In the genomic region with DNA sequence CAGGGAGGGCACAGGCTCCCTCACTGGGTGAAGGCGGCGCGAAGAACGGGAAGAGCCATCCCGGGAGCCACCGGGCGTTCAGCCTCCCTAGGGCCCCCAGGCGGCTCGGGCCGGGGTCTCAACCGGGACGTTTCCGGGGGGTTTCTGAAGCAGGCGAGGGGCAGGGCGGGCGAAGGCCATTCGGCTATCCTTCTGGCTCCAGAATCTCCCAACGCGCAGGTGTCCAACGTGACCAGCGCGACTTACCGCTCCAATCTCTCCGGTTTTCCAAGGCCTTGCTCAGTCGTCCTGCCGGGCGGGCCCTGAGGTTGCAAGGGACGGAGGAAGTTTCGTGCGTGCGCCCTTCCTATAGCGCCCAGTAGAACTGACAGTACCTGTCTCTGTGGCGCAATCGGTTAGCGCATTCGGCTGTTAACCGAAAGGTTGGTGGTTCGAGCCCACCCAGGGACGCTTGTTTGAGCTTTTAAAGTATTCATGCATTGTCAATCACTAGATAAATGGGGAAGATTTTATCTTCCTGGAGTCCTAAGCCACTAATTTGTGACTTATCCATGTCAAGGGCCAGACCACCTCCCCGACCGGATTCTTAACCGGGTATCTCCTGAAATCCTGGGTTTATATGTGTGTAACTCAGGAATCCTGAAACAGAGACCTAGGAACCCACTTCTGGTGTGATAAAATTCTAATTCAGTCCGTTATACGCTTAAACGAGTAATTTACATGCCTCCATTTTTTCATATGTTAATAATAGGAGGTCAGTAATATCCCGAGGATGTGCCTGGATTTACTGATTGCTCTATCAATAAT, we compare ENCODE assay signal across 8 cellular contexts. TPM values are rescaled to one million over a fixed set of nuclear protein-coding genes. Genes with fewer than 3 reads are reported as not detected.
DNase-seq lines count a peak whose midpoint lies in the region; TF ChIP-seq lines count a peak whose summit lies in the region.
"Not testable (repeated sequence)": the region's sequence is repeated elsewhere in the genome, so short reads cannot be mapped to it uniquely, and the experiment has no call there.

No MANE protein-coding gene starts in this region.

- not testable (repeated sequence) for H2BK120ac ChIP-seq in neuronal stem cell (ENCODE audit: low read depth, low read length)

- not testable (repeated sequence) for H3K4me1 ChIP-seq in HUES64 (ENCODE audit: insufficient read depth, low read length); hepatocyte (ENCODE audit: insufficient read depth); neuronal stem cell (ENCODE audit: control insufficient read depth in 2 of 2, insufficient read depth in 1 of 2, low read depth in 1 of 2, low read length in 2 of 2)

- H2AK5ac ChIP-seq in neuronal stem cell (ENCODE audit: low read depth, low read length): not testable (repeated sequence)

- H2BK5ac ChIP-seq in neuronal stem cell (ENCODE audit: low read length): not testable (repeated sequence)

- peak overlapping the region; percentile 70 for H3K4me3 Mint-ChIP-seq in chondrocyte (ENCODE audit: unreplicated experiment)

- H3K4me1 Mint-ChIP-seq in chondrocyte (ENCODE audit: low read depth): not testable (repeated sequence)

- TF ChIP-seq CTCF in BJ (IDR thresholded peaks at IDR 0.05; ENCODE audit: insufficient read depth, low read depth, low read length); hepatocyte (IDR thresholded peaks at IDR 0.05; ENCODE audit: poor library complexity): not testable (repeated sequence)
- TF ChIP-seq CTCF in chondrocyte (IDR thresholded peaks at IDR 0.05): peak; percentile 52

- WGBS in HUES64: under 1% methylated on average over 36 of the region's 46 CpGs
- 10% methylated on average over 27 of the region's 46 CpGs for whole genome bisulfite sequencing in hepatocyte (ENCODE audit: low lambda C conversion rate, missing lambda C conversion rate)
- no CpG with 5 or more reads among the region's 46 CpGs for WGBS in neuronal stem cell (ENCODE audit: extremely low coverage in 2 of 2, insufficient read length in 2 of 2, insufficient replicate concordance in 1 of 2), 2 donors

- H3K18ac ChIP-seq in neuronal stem cell (ENCODE audit: low read length): peak overlapping the region; percentile 38

- not testable (repeated sequence) for H3K36me3 ChIP-seq in BJ (ENCODE audit: control insufficient read depth, insufficient read depth, low read length); HUES64 (ENCODE audit: insufficient read depth, low read length); hepatocyte (replicated peaks; ENCODE audit: insufficient read depth, low read depth); neuronal stem cell (replicated peaks in 1 of 2; ENCODE audit: control insufficient read depth in 2 of 2, insufficient read depth in 2 of 2, low read length in 2 of 2)

- peak overlapping the region; percentile 45 for H3K4me3 ChIP-seq in BJ (ENCODE audit: low read depth, low read length)
- peak overlapping the region; percentile 72 for H3K4me3 ChIP-seq in HUES64 (ENCODE audit: low read length)
- H3K4me3 ChIP-seq in hepatocyte: peak overlapping the region; percentile 24
- H3K4me3 ChIP-seq in neuronal stem cell (ENCODE audit: low read length in 2 of 2): peak overlapping the region; percentile 49 to 78

- H3K79me1 ChIP-seq in neuronal stem cell (ENCODE audit: low read depth, low read length): not testable (repeated sequence)

- H3K27me3 ChIP-seq in BJ (ENCODE audit: control insufficient read depth, insufficient read depth, low read length); HUES64 (ENCODE audit: insufficient read depth, low read length); hepatocyte; neuronal stem cell (ENCODE audit: control insufficient read depth in 3 of 3, insufficient read depth in 3 of 3, low read depth in 1 of 3, low read length in 3 of 3): not testable (repeated sequence)

- not testable (repeated sequence) for H3K4ac ChIP-seq in neuronal stem cell (ENCODE audit: low read length)

- H3K23ac ChIP-seq in neuronal stem cell (ENCODE audit: low read depth, low read length, poor library complexity): not testable (repeated sequence)

- H3K9me3 Mint-ChIP-seq in chondrocyte (ENCODE audit: low read depth): not testable (repeated sequence)

- H3K9me3 ChIP-seq in HUES64 (ENCODE audit: insufficient read depth, low read depth, low read length); hepatocyte (ENCODE audit: low read depth); neuronal stem cell (replicated peaks in 1 of 2; ENCODE audit: control insufficient read depth in 2 of 2, insufficient read depth in 1 of 2, low read depth in 1 of 2, low read length in 2 of 2): not testable (repeated sequence)

- peaks cover 11% of the 10 kb centered on the region for H3K36me3 Mint-ChIP-seq in chondrocyte (ENCODE audit: low read depth)

- not testable (repeated sequence) for H3K27ac ChIP-seq in HUES64 (ENCODE audit: low read depth, low read length)
- H3K27ac ChIP-seq in hepatocyte (peak overlapping the region; percentile 82), neuronal stem cell (replicated peaks; ENCODE audit: low read length) (peak overlapping the region; percentile 49)

- DNase-seq in BJ (ENCODE audit: low read depth); chondrocyte (ENCODE audit: low spot score): not testable (repeated sequence)
- DNase-seq in RPMI7951 (ENCODE audit: low read depth): peak; percentile 49
- DNase-seq in activated T-cell treated with anti-CD3 and anti-CD28 coated beads for 24 hours (ENCODE audit: low read depth): peak; percentile 66
- peak; percentile 64 for DNase-seq in hepatocyte (ENCODE audit: low spot score)
- DNase-seq in neuronal stem cell (ENCODE audit: low spot score): peak; percentile 48
- peak; percentile 10 for DNase-seq in stimulated activated CD8-positive, alpha-beta memory T cell treated with anti-CD3 and anti-CD28 coated beads, Interleukin-12 subunit alpha, Interleukin-12 subunit beta, amount 100 ng/mL, for 4 hours (ENCODE audit: low read depth)

- H3K79me2 ChIP-seq in hepatocyte: not testable (repeated sequence)

- peak overlapping the region; percentile 55; the same call in 1 of the 2 replicates for H3K9ac ChIP-seq in HUES64 (ENCODE audit: low read depth, low read length)
- peak overlapping the region; percentile 60 for H3K9ac ChIP-seq in neuronal stem cell (ENCODE audit: low read depth, low read length, poor library complexity)

- not testable (repeated sequence) for H2BK12ac ChIP-seq in neuronal stem cell (ENCODE audit: low read length)

- peak overlapping the region; percentile 75 for H2AFZ ChIP-seq in hepatocyte
- H2AFZ ChIP-seq in neuronal stem cell (ENCODE audit: low read length): peak overlapping the region; percentile 92

- H2BK15ac ChIP-seq in neuronal stem cell (ENCODE audit: low read length): not testable (repeated sequence)

- H3K14ac ChIP-seq in neuronal stem cell (ENCODE audit: low read length): not testable (repeated sequence)

- POLR2A ChIA-PET in BJ (lab: Charles Lee): not testable (repeated sequence)

- CTCF ChIA-PET in BJ (lab: Yijun Ruan, JAX): not testable (repeated sequence)

- H3K9me2 ChIP-seq in hepatocyte (replicated peaks; ENCODE audit: insufficient read depth): not testable (repeated sequence)

- H3K27me3 Mint-ChIP-seq in chondrocyte (ENCODE audit: low read depth): not testable (repeated sequence)

- peak overlapping the region; percentile 88 for H3K4me2 ChIP-seq in hepatocyte
- H3K4me2 ChIP-seq in neuronal stem cell (ENCODE audit: insufficient read depth, low read length, poor library complexity, severe bottlenecking): peak overlapping the region; percentile 11

- not testable (repeated sequence) for H4K91ac ChIP-seq in neuronal stem cell (ENCODE audit: low read depth, low read length, poor library complexity)

- peak overlapping the region; percentile 62 for H3K27ac Mint-ChIP-seq in chondrocyte (ENCODE audit: unreplicated experiment)

- H4K8ac ChIP-seq in neuronal stem cell (ENCODE audit: low read depth, low read length): not testable (repeated sequence)

- H4K20me1 ChIP-seq in hepatocyte (ENCODE audit: insufficient read depth, poor library complexity, severe bottlenecking): not testable (repeated sequence)

RNA-seq across cellular contexts. Expression of a gene that starts 42.4 kb away (rescaled TPM):
- 51.7 and 55.7 TPM in 2 replicates for polyA plus RNA-seq in BJ (2011; rRNA removed)
- 45.5 and 60.0 TPM in 2 replicates for polyA minus RNA-seq in BJ (2011; rRNA and poly(A)+ RNA removed)
- 11.3 TPM for polyA plus RNA-seq in HUES64 (2013, experiment 1 of 2)
- polyA plus RNA-seq in HUES64 (2013, experiment 2 of 2): 15.8 TPM
- 13.0 and 15.0 TPM in 2 replicates for total RNA-seq in RPMI7951 (2014; rRNA removed; shearing (Covaris generic))
- 54.1 to 64.2 TPM (median 59.2 TPM) in 3 replicates for total RNA-seq in chondrocyte
- total RNA-seq in hepatocyte: 29.6 and 30.1 TPM in 2 replicates
- 22.2 and 31.3 TPM in 2 replicates for polyA plus RNA-seq in hepatocyte
- polyA plus RNA-seq in neuronal stem cell (2013, experiment 1 of 2): 18.7 TPM
- 18.2 TPM for polyA plus RNA-seq in neuronal stem cell (2013, experiment 2 of 2)

RNA-seq across cellular contexts. Expression of a gene that starts 45.7 kb away (rescaled TPM):
- polyA plus RNA-seq in BJ (2011; rRNA removed): not detected in 2 replicates
- not detected in 2 replicates for polyA minus RNA-seq in BJ (2011; rRNA and poly(A)+ RNA removed)
- not detected for polyA plus RNA-seq in HUES64 (2013, experiment 1 of 2)
- polyA plus RNA-seq in HUES64 (2013, experiment 2 of 2): not detected
- total RNA-seq in RPMI7951 (2014; rRNA removed; shearing (Covaris generic)): not detected in 2 replicates
- not detected in 3 replicates for total RNA-seq in chondrocyte
- not detected in 2 replicates for total RNA-seq in hepatocyte
- not detected in 2 replicates for polyA plus RNA-seq in hepatocyte
- not detected for polyA plus RNA-seq in neuronal stem cell (2013, experiment 1 of 2)
- polyA plus RNA-seq in neuronal stem cell (2013, experiment 2 of 2): not detected
